22 cellular contexts compared by ENCODE assay signal in genomic region chr13:97130201-97130600, GRCh38.
DNase-seq lines count a peak whose midpoint lies in the region; ATAC-seq lines count a peak whose summit lies in the region.
"Had no signal": no experiment of that assay in that cellular context is flagged by ENCODE, and none has a peak within 500 bp of the region (broad histone marks: within the 10 kb centered on the region; RNA-seq: fewer than 3 reads in every experiment).

No MANE protein-coding gene starts in this region.

- no peaks in the 10 kb centered on the region for H3K36me3 Mint-ChIP-seq in immature natural killer cell

- H3K27ac Mint-ChIP-seq in immature natural killer cell = no peak overlapping the region
- H3K27ac Mint-ChIP-seq: CD4-positive, alpha-beta T cell had no signal

- H3K4me1 Mint-ChIP-seq in immature natural killer cell = no peaks in the 10 kb centered on the region

- no peaks in the 10 kb centered on the region for H3K9me3 Mint-ChIP-seq in immature natural killer cell
- H3K9me3 Mint-ChIP-seq: CD4-positive, alpha-beta T cell had no signal

- peaks cover 3 to 12% (median 7%) of the 10 kb centered on the region in 3 donors for H3K27me3 Mint-ChIP-seq in immature natural killer cell (ENCODE audit: low read depth in 3 of 3)

- intact Hi-C loops in cardiac septum (cut with DNase I) = no loop called here

- no peak for ATAC-seq in esophagus mucosa
- ATAC-seq: K562 had no signal

- H3K4me3 Mint-ChIP-seq in immature natural killer cell = no peak overlapping the region
- H3K4me3 Mint-ChIP-seq: CD4-positive, alpha-beta T cell had no signal

- DNase-seq in LHCN-M2 (ENCODE audit: low read depth) (peak; percentile 83), NCI-H2171 treated with DMSO at 0.1 percent for 48 hours (lab: John Stamatoyannopoulos, UW) (peak; percentile 84), fibroblast of gingiva (ENCODE audit: low read depth) (peak; percentile 71), myocyte (ENCODE audit: low read depth) (peak; percentile 42), cardiac septum (ENCODE audit: low spot score) (no peak), immature natural killer cell (no peak)
- DNase-seq in activated CD4-positive, alpha-beta T cell treated with anti-CD3 and anti-CD28 coated beads for 1 hour = no peak
- DNase-seq: AML-193; CD4-positive, alpha-beta T cell; GM23248; H7; Kasumi-1; MG63; NCI-H1105 treated with DMSO at 0.1 percent for 48 hours; NCI-H146; NCI-H2029 treated with DMSO at 0.1 percent for 48 hours; NCI-H446 treated with DMSO at 0.1 percent for 48 hours; NCI-H526; Right ventricle myocardium superior; RPMI8226 had no signal

Comparison
In these comparisons a context has a peak if more than half of its experiments do, and no peak if none do; other contexts are left out.
1. DNase-seq: peak in LHCN-M2 (single experiment), NCI-H2171 treated with DMSO at 0.1 percent for 48 hours (single experiment), fibroblast of gingiva (single experiment) and myocyte (single experiment); none in cardiac septum (single experiment), immature natural killer cell (0 of 3) and activated CD4-positive, alpha-beta T cell treated with anti-CD3 and anti-CD28 coated beads for 1 hour (single experiment).